8 cellular contexts compared by ENCODE assay signal in the genomic region with DNA sequence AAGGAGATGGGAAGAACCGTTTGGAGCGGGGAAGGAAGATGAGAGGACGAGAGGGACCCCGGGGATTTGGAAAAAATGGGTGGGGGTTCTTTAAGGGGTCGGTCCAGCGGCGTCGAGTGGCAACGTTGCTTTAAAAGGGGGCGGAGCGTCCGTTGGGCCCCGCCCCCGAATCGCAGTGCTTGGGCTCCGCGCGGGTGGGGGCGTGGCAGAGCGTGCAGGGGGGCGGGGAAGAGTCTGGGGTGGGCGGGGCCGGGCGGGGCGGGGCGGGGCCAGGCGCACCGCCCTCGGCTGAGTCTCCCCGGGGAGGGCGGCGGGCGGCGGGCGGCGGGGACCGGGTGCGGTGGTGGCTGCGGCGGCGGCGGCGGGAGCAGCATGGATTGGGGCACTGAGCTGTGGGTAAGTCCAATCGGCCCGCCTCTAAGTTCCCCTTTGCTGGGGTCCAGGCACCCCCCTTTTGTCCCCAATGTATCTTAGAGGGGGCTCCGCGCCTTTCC. TPM values are rescaled to one million over a fixed set of nuclear protein-coding genes. Genes with fewer than 3 reads are reported as not detected.
A peak's percentile ranks its signal among the peaks of the same experiment; 100 is the strongest.
DNase-seq lines count a peak whose midpoint lies in the region; ATAC-seq and TF ChIP-seq lines count a peak whose summit lies in the region.

A gene with protein sequence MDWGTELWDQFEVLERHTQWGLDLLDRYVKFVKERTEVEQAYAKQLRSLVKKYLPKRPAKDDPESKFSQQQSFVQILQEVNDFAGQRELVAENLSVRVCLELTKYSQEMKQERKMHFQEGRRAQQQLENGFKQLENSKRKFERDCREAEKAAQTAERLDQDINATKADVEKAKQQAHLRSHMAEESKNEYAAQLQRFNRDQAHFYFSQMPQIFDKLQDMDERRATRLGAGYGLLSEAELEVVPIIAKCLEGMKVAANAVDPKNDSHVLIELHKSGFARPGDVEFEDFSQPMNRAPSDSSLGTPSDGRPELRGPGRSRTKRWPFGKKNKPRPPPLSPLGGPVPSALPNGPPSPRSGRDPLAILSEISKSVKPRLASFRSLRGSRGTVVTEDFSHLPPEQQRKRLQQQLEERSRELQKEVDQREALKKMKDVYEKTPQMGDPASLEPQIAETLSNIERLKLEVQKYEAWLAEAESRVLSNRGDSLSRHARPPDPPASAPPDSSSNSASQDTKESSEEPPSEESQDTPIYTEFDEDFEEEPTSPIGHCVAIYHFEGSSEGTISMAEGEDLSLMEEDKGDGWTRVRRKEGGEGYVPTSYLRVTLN (plus strand): TSS at position 291 of the 494 bp plus-strand sequence. CDS start 82 bp downstream, at position 373.

- no peaks in the 10 kb centered on the region for H3K27me3 Mint-ChIP-seq in stimulated activated naive CD8-positive, alpha-beta T cell treated with anti-CD3 and anti-CD28 coated beads, Interleukin-15, Interleukin-2, amounts not matched to agents 100 ng/mL and 50 ng/mL, for 24 hours

- H3K4me3 ChIP-seq in BJ (ENCODE audit: low read depth, low read length) (peak within 1 kb of the TSS; percentile 83), SJCRH30 (peak within 1 kb of the TSS; percentile 82), neural cell (ENCODE audit: low read length) (peak within 1 kb of the TSS; percentile 65)

- H3K9ac ChIP-seq in neural cell (ENCODE audit: low read length): peak within 1 kb of the TSS; percentile 38

- no peaks in the 10 kb centered on the region for H3K9me3 Mint-ChIP-seq in stimulated activated naive CD8-positive, alpha-beta T cell treated with anti-CD3 and anti-CD28 coated beads, Interleukin-15, Interleukin-2, amounts not matched to agents 100 ng/mL and 50 ng/mL, for 24 hours

- H3K79me2 ChIP-seq in neural cell (replicated peaks; ENCODE audit: insufficient read depth, low read length): no peaks in the 10 kb centered on the region

- H3K27ac Mint-ChIP-seq in stimulated activated naive CD8-positive, alpha-beta T cell treated with anti-CD3 and anti-CD28 coated beads, Interleukin-15, Interleukin-2, amounts not matched to agents 100 ng/mL and 50 ng/mL, for 24 hours: peak within 1 kb of the TSS; percentile 96

- H4K20me1 ChIP-seq in neural cell (ENCODE audit: insufficient read depth): no peaks in the 10 kb centered on the region

- no peaks in the 10 kb centered on the region for H3K27me3 ChIP-seq in BJ (ENCODE audit: control insufficient read depth, insufficient read depth, low read length)
- no peaks in the 10 kb centered on the region for H3K27me3 ChIP-seq in SJCRH30
- H3K27me3 ChIP-seq in foreskin keratinocyte: no peaks in the 10 kb centered on the region
- peaks cover 8% of the 10 kb centered on the region for H3K27me3 ChIP-seq in neural cell (ENCODE audit: insufficient read depth, low read depth, low read length)

- peak within 1 kb of the TSS; percentile 56 for H2AFZ ChIP-seq in neural cell (ENCODE audit: low read depth, low read length)

- peak within 1 kb of the TSS; percentile 35 for H3K27ac ChIP-seq in SJCRH30
- peak within 1 kb of the TSS; percentile 69 for H3K27ac ChIP-seq in foreskin keratinocyte
- peak within 1 kb of the TSS; percentile 61 for H3K27ac ChIP-seq in neural cell (ENCODE audit: low read length)

- POLR2A ChIA-PET in BJ (lab: Charles Lee): no interaction called here

- TF ChIP-seq CTCF in BJ (IDR thresholded peaks at IDR 0.05; ENCODE audit: insufficient read depth, low read depth, low read length) (no peak), foreskin keratinocyte (conservative IDR thresholded peaks at IDR 0.05) (no peak), neural cell (IDR thresholded peaks at IDR 0.05; ENCODE audit: poor library complexity, severe bottlenecking) (no peak)

- DNase-seq in BJ (ENCODE audit: low read depth) (no peak), HUDEP-2 (lab: John Stamatoyannopoulos, UW; ENCODE audit: unreplicated experiment in 76 of 76) (peak in 67 of 76 experiments; percentile 15 to 97 (median 69)), SJCRH30 (peak; percentile 74 to 88), foreskin keratinocyte (peak in 1 of 2 donors; percentile 42)
- peak; percentile 53 to 80 (median 65) for DNase-seq in activated naive CD4-positive, alpha-beta T cell (lab: John Stamatoyannopoulos, UW)

- H3K4me1 ChIP-seq in SJCRH30 (peaks cover 16% of the 10 kb centered on the region), foreskin keratinocyte (peaks cover 14% of the 10 kb centered on the region)

- peak within 1 kb of the TSS; percentile 96 for H3K4me3 Mint-ChIP-seq in stimulated activated naive CD8-positive, alpha-beta T cell treated with anti-CD3 and anti-CD28 coated beads, Interleukin-15, Interleukin-2, amounts not matched to agents 100 ng/mL and 50 ng/mL, for 24 hours

- CTCF ChIA-PET in BJ (lab: Yijun Ruan, JAX): interaction anchor here (1.4 to 6.6 kb wide), 3 partner anchors 124 to 223 kb away, joined by 3 to 51 read pairs (median 3); no protein-coding TSS in a partner anchor

- H3F3A ChIP-seq in neural cell (ENCODE audit: insufficient read depth, low read length, poor library complexity, severe bottlenecking): no peaks in the 10 kb centered on the region

- peaks cover 5% of the 10 kb centered on the region; the same call in 1 of the 2 replicates for H3K36me3 ChIP-seq in BJ (ENCODE audit: control insufficient read depth, insufficient read depth, low read length)
- H3K36me3 ChIP-seq in SJCRH30: peaks cover 3% of the 10 kb centered on the region; the same call in 1 of the 2 replicates
- H3K36me3 ChIP-seq in neural cell (ENCODE audit: insufficient read depth, low read length): no peaks in the 10 kb centered on the region

- H3K4me2 ChIP-seq in neural cell (ENCODE audit: low read length): peak within 1 kb of the TSS; percentile 35

- ATAC-seq in foreskin keratinocyte (no peak), GM18868 (IDR thresholded peaks at IDR 0.05; ENCODE audit: unreplicated experiment) (no peak)

- H3K4me1 Mint-ChIP-seq in stimulated activated naive CD8-positive, alpha-beta T cell treated with anti-CD3 and anti-CD28 coated beads, Interleukin-15, Interleukin-2, amounts not matched to agents 100 ng/mL and 50 ng/mL, for 24 hours (ENCODE audit: low read depth): peaks cover 52% of the 10 kb centered on the region

- no peak for TF ChIP-seq EP300 in neural cell (conservative IDR thresholded peaks at IDR 0.05; ENCODE audit: poor library complexity, severe bottlenecking)

- H3K36me3 Mint-ChIP-seq in stimulated activated naive CD8-positive, alpha-beta T cell treated with anti-CD3 and anti-CD28 coated beads, Interleukin-15, Interleukin-2, amounts not matched to agents 100 ng/mL and 50 ng/mL, for 24 hours (ENCODE audit: low read depth): peaks cover 21% of the 10 kb centered on the region

- H3K9me3 ChIP-seq in SJCRH30 (replicated peaks): no peaks in the 10 kb centered on the region
- no peaks in the 10 kb centered on the region for H3K9me3 ChIP-seq in neural cell (ENCODE audit: low read length)

- H3K9me2 ChIP-seq in neural cell (ENCODE audit: insufficient read depth, low read length): no peaks in the 10 kb centered on the region

- TF ChIP-seq RAD21 in neural cell (conservative IDR thresholded peaks at IDR 0.05): no peak

TF ChIP-seq in neural cell, 6 proteins besides CTCF, POLR2A, EP300 and RAD21:
- TF ChIP-seq TAF1 (IDR thresholded peaks at IDR 0.05; ENCODE audit: low read depth) (no peak), POLR2AphosphoS5 (IDR thresholded peaks at IDR 0.05) (no peak), MXI1 (conservative IDR thresholded peaks at IDR 0.05; ENCODE audit: poor library complexity, severe bottlenecking) (no peak), SMC3 (conservative IDR thresholded peaks at IDR 0.05; ENCODE audit: poor library complexity) (no peak), EZH2 (IDR thresholded peaks at IDR 0.05; ENCODE audit: borderline replicate concordance, insufficient read depth, low read length, poor library complexity, severe bottlenecking) (no peak)
- TF ChIP-seq, protein P1, sequence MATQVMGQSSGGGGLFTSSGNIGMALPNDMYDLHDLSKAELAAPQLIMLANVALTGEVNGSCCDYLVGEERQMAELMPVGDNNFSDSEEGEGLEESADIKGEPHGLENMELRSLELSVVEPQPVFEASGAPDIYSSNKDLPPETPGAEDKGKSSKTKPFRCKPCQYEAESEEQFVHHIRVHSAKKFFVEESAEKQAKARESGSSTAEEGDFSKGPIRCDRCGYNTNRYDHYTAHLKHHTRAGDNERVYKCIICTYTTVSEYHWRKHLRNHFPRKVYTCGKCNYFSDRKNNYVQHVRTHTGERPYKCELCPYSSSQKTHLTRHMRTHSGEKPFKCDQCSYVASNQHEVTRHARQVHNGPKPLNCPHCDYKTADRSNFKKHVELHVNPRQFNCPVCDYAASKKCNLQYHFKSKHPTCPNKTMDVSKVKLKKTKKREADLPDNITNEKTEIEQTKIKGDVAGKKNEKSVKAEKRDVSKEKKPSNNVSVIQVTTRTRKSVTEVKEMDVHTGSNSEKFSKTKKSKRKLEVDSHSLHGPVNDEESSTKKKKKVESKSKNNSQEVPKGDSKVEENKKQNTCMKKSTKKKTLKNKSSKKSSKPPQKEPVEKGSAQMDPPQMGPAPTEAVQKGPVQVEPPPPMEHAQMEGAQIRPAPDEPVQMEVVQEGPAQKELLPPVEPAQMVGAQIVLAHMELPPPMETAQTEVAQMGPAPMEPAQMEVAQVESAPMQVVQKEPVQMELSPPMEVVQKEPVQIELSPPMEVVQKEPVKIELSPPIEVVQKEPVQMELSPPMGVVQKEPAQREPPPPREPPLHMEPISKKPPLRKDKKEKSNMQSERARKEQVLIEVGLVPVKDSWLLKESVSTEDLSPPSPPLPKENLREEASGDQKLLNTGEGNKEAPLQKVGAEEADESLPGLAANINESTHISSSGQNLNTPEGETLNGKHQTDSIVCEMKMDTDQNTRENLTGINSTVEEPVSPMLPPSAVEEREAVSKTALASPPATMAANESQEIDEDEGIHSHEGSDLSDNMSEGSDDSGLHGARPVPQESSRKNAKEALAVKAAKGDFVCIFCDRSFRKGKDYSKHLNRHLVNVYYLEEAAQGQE (IDR thresholded peaks at IDR 0.05; ENCODE audit: borderline replicate concordance): no peak

RNA-seq across cellular contexts. Expression of the gene that starts here (rescaled TPM):
- polyA plus RNA-seq in BJ (2011; rRNA removed) (42.1 and 51.5 TPM in 2 replicates), foreskin keratinocyte (69.1 and 80.5 TPM in 2 replicates), neural cell (0.76 TPM in 2 replicates)
- 21.6 and 27.7 TPM in 2 replicates for polyA minus RNA-seq in BJ (2011; rRNA and poly(A)+ RNA removed)
- total RNA-seq in SJCRH30 (2014; rRNA removed; shearing (Covaris generic)): 39.3 and 40.5 TPM in 2 replicates
- 53.9 and 69.8 TPM in 2 replicates for total RNA-seq in foreskin keratinocyte
- polyA minus RNA-seq in neural cell: 0.97 and 1.2 TPM in 2 replicates

Comparison
In these comparisons a context has a peak if more than half of its experiments do, and no peak if none do; other contexts are left out.
1. RNA of the gene that starts here (polyA plus RNA-seq): 69.1 to 80.5 TPM in foreskin keratinocyte and 42.1 to 51.5 TPM in BJ; 0.76 TPM in neural cell; every median in the first group is over 10 times any median in the second.
2. Peak in every context shown above with its lines, with median percentiles within 50 percentile points of each other: H3K4me3 ChIP-seq and H3K27ac ChIP-seq.